Comparison of ENCODE assay signal across 8 cellular contexts in genomic region chr12:6778212-6778570, GRCh38. TPM values are rescaled to one million over a fixed set of nuclear protein-coding genes. Genes with fewer than 3 reads are reported as not detected.
DNase-seq lines count a peak whose midpoint lies in the region; ATAC-seq, FAIRE-seq and TF ChIP-seq lines count a peak whose summit lies in the region.

No MANE protein-coding gene starts in this region.

- H3K27me3 ChIP-seq in SJCRH30 (no peaks in the 10 kb centered on the region), pancreas (no peaks in the 10 kb centered on the region)

- H3K9me3 ChIP-seq in SJCRH30 (replicated peaks) (no peaks in the 10 kb centered on the region), pancreas (no peaks in the 10 kb centered on the region)

- DNase-seq in SJCRH30 (peak in 1 of 2 experiments; percentile 21), fibroblast of peridontal ligament (ENCODE audit: extremely low read depth) (peak; percentile 45), pancreas (peak in 1 of 6 donors; percentile 33), SW480 (ENCODE audit: low spot score) (no peak), D341Med (ENCODE audit: low spot score) (no peak)
- DNase-seq in activated CD4-positive, alpha-beta T cell treated with anti-CD3 and anti-CD28 coated beads, Interleukin-2, amount 50 U/mL, for 48 hours: no peak

- H3K36me3 ChIP-seq in SJCRH30 (no peaks in the 10 kb centered on the region), pancreas (no peaks in the 10 kb centered on the region)

- H3K4me1 ChIP-seq in SJCRH30 (0 out of 2 replicates have a peak, but pooled peaks cover 4% of the 10 kb centered on the region), pancreas (peaks cover 0 to 6% (median 0%) of the 10 kb centered on the region in 3 donors)

- H3K4me3 ChIP-seq in GM08714 (ENCODE audit: low read length) (peak overlapping the region; percentile 2; the same call in 1 of the 2 replicates), SJCRH30 (peak overlapping the region; percentile 47), pancreas (peak overlapping the region in 2 of 4 donors; percentile 27 to 47)

- peak; percentile 41 to 57 (median 47) for ATAC-seq in pancreas
- no peak for ATAC-seq in GM18520 (IDR thresholded peaks at IDR 0.05; ENCODE audit: unreplicated experiment)

- no peak for FAIRE-seq in pancreas (lab: Jason Lieb, UNC)

- WGBS in pancreas, 2 donors: 20 to 30% methylated on average over 14 of the region's 14 CpGs

- no peak for TF ChIP-seq CTCF in pancreas (IDR thresholded peaks at IDR 0.05)

- intact Hi-C loops in pancreas (cut with DNase I): no loop called here

- H3K27ac ChIP-seq in SJCRH30 (no peak overlapping the region), pancreas (peak overlapping the region in 1 of 4 donors; percentile 44)

RNA-seq across cellular contexts. Expression of gene LAG3, which starts 5.9 kb away (rescaled TPM):
- total RNA-seq in SJCRH30 (2014; rRNA removed; shearing (Covaris generic)): 0.16 TPM in 1 of 2 replicates, not detected in the other
- under 1 TPM in 5 of 6 donors, not detected in 1; 0.15 to 0.32 (median 0.19) TPM for total RNA-seq in pancreas
- polyA plus RNA-seq in pancreas: under 1 TPM; 0.70 to 0.91 TPM

RNA-seq across cellular contexts. Expression of gene CD4, which starts 11.1 kb away (rescaled TPM):
- total RNA-seq in SJCRH30 (2014; rRNA removed; shearing (Covaris generic)): not detected in 2 replicates
- total RNA-seq in pancreas: 10 to 100 TPM in 1 of 6 donors, 1 to 10 TPM in 5; 1.2 to 19.9 (median 4.0) TPM
- polyA plus RNA-seq in pancreas: 1 to 10 TPM; 1.2 to 2.0 TPM

RNA-seq across cellular contexts. Expression of gene PTMS, which starts 12.0 kb away (rescaled TPM):
- 84.2 and 89.9 TPM in 2 replicates for total RNA-seq in SJCRH30 (2014; rRNA removed; shearing (Covaris generic))
- 100 to 1,000 TPM in 1 of 6 donors, 10 to 100 TPM in 5; 41.0 to 117 (median 58.3) TPM for total RNA-seq in pancreas
- 100 to 1,000 TPM; 128 to 276 TPM for polyA plus RNA-seq in pancreas

RNA-seq across cellular contexts. Expression of gene MLF2, which starts 25.2 kb away (rescaled TPM):
- total RNA-seq in SJCRH30 (2014; rRNA removed; shearing (Covaris generic)): 161 and 175 TPM in 2 replicates
- 10 to 100 TPM; 38.5 to 63.0 (median 54.0) TPM for total RNA-seq in pancreas
- polyA plus RNA-seq in pancreas: 100 to 1,000 TPM in 1 of 2 donors, 10 to 100 TPM in 1; 74.7 to 111 TPM

RNA-seq across cellular contexts. Expression of gene GPR162, which starts 43.4 kb away (rescaled TPM):
- total RNA-seq in SJCRH30 (2014; rRNA removed; shearing (Covaris generic)): 2.2 and 3.5 TPM in 2 replicates
- total RNA-seq in pancreas: 1 to 10 TPM in 2 of 6 donors, under 1 TPM in 4; 0.41 to 4.9 (median 0.85) TPM
- 1 to 10 TPM; 5.2 to 8.8 TPM for polyA plus RNA-seq in pancreas
